ENCODE assay signal across 11 cellular contexts in genomic region chr7:70775570-70776156, GRCh38.
DNase-seq lines count a peak whose midpoint lies in the region; ATAC-seq and TF ChIP-seq lines count a peak whose summit lies in the region.
"Had no signal": no experiment of that assay in that cellular context is flagged by ENCODE, and none has a peak within 500 bp of the region (broad histone marks: within the 10 kb centered on the region; RNA-seq: fewer than 3 reads in every experiment).

No MANE protein-coding gene starts in this region.

- POLR2A ChIA-PET in naive thymus-derived CD8-positive, alpha-beta T cell (lab: Charles Lee), result no interaction called here

- no peak overlapping the region for H3K4me3 ChIP-seq in AG09309 (ENCODE audit: control insufficient read depth, low read depth, low read length)
- H3K4me3 ChIP-seq in NT2/D1 (ENCODE audit: insufficient read length, low read depth), result no peak overlapping the region
- H3K4me3 ChIP-seq: right atrium auricular region had no signal

- peak; percentile 57 for ATAC-seq in GM18868 (IDR thresholded peaks at IDR 0.05; ENCODE audit: unreplicated experiment)
- ATAC-seq in foreskin keratinocyte, result no peak
- no peak for ATAC-seq in HG02571 (IDR thresholded peaks at IDR 0.05; ENCODE audit: unreplicated experiment)
- no peak for ATAC-seq in naive thymus-derived CD8-positive, alpha-beta T cell
- ATAC-seq in activated CD8-positive, alpha-beta memory T cell treated with anti-CD3 and anti-CD28 coated beads, Interleukin-2, amount 10 ng/mL, durations not matched to agents 7 days and 5 days, result no peak

- no peaks in the 10 kb centered on the region for H3K9me3 Mint-ChIP-seq in naive thymus-derived CD8-positive, alpha-beta T cell
- no peaks in the 10 kb centered on the region for H3K9me3 Mint-ChIP-seq in activated CD8-positive, alpha-beta memory T cell treated with anti-CD3 and anti-CD28 coated beads, Interleukin-2, amount 10 ng/mL, durations not matched to agents 7 days and 5 days (ENCODE audit: low read depth)

- no peak overlapping the region for H3K27ac Mint-ChIP-seq in naive thymus-derived CD8-positive, alpha-beta T cell
- no peak overlapping the region for H3K27ac Mint-ChIP-seq in activated CD8-positive, alpha-beta memory T cell treated with anti-CD3 and anti-CD28 coated beads, Interleukin-2, amount 10 ng/mL, durations not matched to agents 7 days and 5 days

- H3K27ac ChIP-seq in foreskin keratinocyte, result no peak overlapping the region
- H3K27ac ChIP-seq: right atrium auricular region had no signal

- H3K4me1 ChIP-seq in NT2/D1 (ENCODE audit: insufficient read depth, insufficient read length) (no peaks in the 10 kb centered on the region), foreskin keratinocyte (no peaks in the 10 kb centered on the region)
- H3K4me1 ChIP-seq: right atrium auricular region had no signal

- H3K27me3 ChIP-seq in NT2/D1 (ENCODE audit: insufficient read depth, insufficient read length), result no peaks in the 10 kb centered on the region
- no peaks in the 10 kb centered on the region for H3K27me3 ChIP-seq in foreskin keratinocyte
- H3K27me3 ChIP-seq: right atrium auricular region had no signal

- H3K9ac ChIP-seq in NT2/D1 (ENCODE audit: insufficient read length, low read depth), result no peak overlapping the region

- CTCF ChIA-PET in activated CD8-positive, alpha-beta memory T cell treated with anti-CD3 and anti-CD28 coated beads, Interleukin-2, amount 10 ng/mL, durations not matched to agents 7 days and 5 days (lab: Charles Lee), result interaction anchor here (0.6 kb wide), 1 partner anchor 33 kb away, joined by 3 read pairs; no protein-coding TSS in a partner anchor

- H3K9me3 ChIP-seq in NT2/D1 (ENCODE audit: insufficient read depth, low read length), result no peaks in the 10 kb centered on the region
- H3K9me3 ChIP-seq: right atrium auricular region had no signal

- peaks cover 2 to 16% (median 6%) of the 10 kb centered on the region in 4 donors for H3K4me1 Mint-ChIP-seq in naive thymus-derived CD8-positive, alpha-beta T cell
- H3K4me1 Mint-ChIP-seq in activated CD8-positive, alpha-beta memory T cell treated with anti-CD3 and anti-CD28 coated beads, Interleukin-2, amount 10 ng/mL, durations not matched to agents 7 days and 5 days, result peaks cover 39% of the 10 kb centered on the region

- H3K4me3 Mint-ChIP-seq in naive thymus-derived CD8-positive, alpha-beta T cell, result no peak overlapping the region
- no peak overlapping the region for H3K4me3 Mint-ChIP-seq in activated CD8-positive, alpha-beta memory T cell treated with anti-CD3 and anti-CD28 coated beads, Interleukin-2, amount 10 ng/mL, durations not matched to agents 7 days and 5 days

- no peaks in the 10 kb centered on the region for H3K36me3 Mint-ChIP-seq in naive thymus-derived CD8-positive, alpha-beta T cell
- peaks cover 14% of the 10 kb centered on the region for H3K36me3 Mint-ChIP-seq in activated CD8-positive, alpha-beta memory T cell treated with anti-CD3 and anti-CD28 coated beads, Interleukin-2, amount 10 ng/mL, durations not matched to agents 7 days and 5 days

- no peak for DNase-seq in AG09309 (ENCODE audit: low read depth)
- peak; percentile 13 for DNase-seq in NT2/D1 (ENCODE audit: low read depth, low spot score)
- DNase-seq in foreskin keratinocyte, result no peak
- no peak for DNase-seq in COR-L47 (lab: John Stamatoyannopoulos, UW)
- DNase-seq in naive thymus-derived CD8-positive, alpha-beta T cell, result no peak
- DNase-seq in activated CD8-positive, alpha-beta memory T cell treated with anti-CD3 and anti-CD28 coated beads, Interleukin-2, amount 10 ng/mL, durations not matched to agents 7 days and 5 days, result no peak
- DNase-seq: activated CD8-positive, alpha-beta memory T cell treated with anti-CD3 and anti-CD28 coated beads, Interleukin-2, amount 50 U/mL, for 48 hours; GF-D8 had no signal

- H3K36me3 ChIP-seq in NT2/D1 (ENCODE audit: insufficient read depth, insufficient read length, low read length), result peaks cover 91% of the 10 kb centered on the region

- TF ChIP-seq CTCF in AG09309 (IDR thresholded peaks at IDR 0.05; ENCODE audit: control insufficient read depth, insufficient read depth, low read depth, low read length, missing control alignments) (peak; percentile 11), foreskin keratinocyte (conservative IDR thresholded peaks at IDR 0.05) (peak; percentile 51)

- peaks cover 0 to 18% (median 2%) of the 10 kb centered on the region in 5 donors for H3K27me3 Mint-ChIP-seq in naive thymus-derived CD8-positive, alpha-beta T cell
- no peaks in the 10 kb centered on the region for H3K27me3 Mint-ChIP-seq in activated CD8-positive, alpha-beta memory T cell treated with anti-CD3 and anti-CD28 coated beads, Interleukin-2, amount 10 ng/mL, durations not matched to agents 7 days and 5 days
